8 cellular contexts compared by ENCODE assay signal in genomic region chr17:37608369-37609169, GRCh38. TPM values are rescaled to one million over a fixed set of nuclear protein-coding genes. Genes with fewer than 3 reads are reported as not detected.
DNase-seq lines count a peak whose midpoint lies in the region; ATAC-seq and TF ChIP-seq lines count a peak whose summit lies in the region.

No MANE protein-coding gene starts in this region.

- H3K4me3 ChIP-seq in fibroblast of pulmonary artery (replicated peaks; ENCODE audit: low read depth, low read length): peak overlapping the region; percentile 84

- H3K4me1 Mint-ChIP-seq in activated CD4-positive, alpha-beta memory T cell treated with anti-CD3 and anti-CD28 coated beads for 36 hours (ENCODE audit: low read depth): peaks cover 44% of the 10 kb centered on the region
- H3K4me1 Mint-ChIP-seq in natural killer cell: peaks cover 51% of the 10 kb centered on the region in 2 donors

- DNase-seq in SIG-M5 treated with dmso at 0.1 percent for 504 hours (lab: John Stamatoyannopoulos, UW; ENCODE audit: unreplicated experiment) (peak; percentile 63), SIG-M5 (lab: John Stamatoyannopoulos, UW) (no peak), NCI-H2029 treated with DMSO at 0.1 percent for 48 hours (lab: John Stamatoyannopoulos, UW) (peak; percentile 2), fibroblast of pulmonary artery (ENCODE audit: low read depth) (peak; percentile 41), natural killer cell (no peak)
- DNase-seq in activated CD4-positive, alpha-beta memory T cell treated with anti-CD3 and anti-CD28 coated beads for 36 hours: no peak

- peak overlapping the region; percentile 93 for H3K27ac Mint-ChIP-seq in activated CD4-positive, alpha-beta memory T cell treated with anti-CD3 and anti-CD28 coated beads for 36 hours
- peak overlapping the region; percentile 94 to 95 for H3K27ac Mint-ChIP-seq in natural killer cell

- POLR2A ChIA-PET in activated CD4-positive, alpha-beta memory T cell treated with anti-CD3 and anti-CD28 coated beads for 36 hours (lab: Charles Lee): interaction anchor here (0.6 to 2.6 kb wide), 8 partner anchors 9 to 744 kb away, joined by 3 to 8 read pairs (median 3); partner anchors contain the start of genes ACACA and TADA2A

- H3K27me3 Mint-ChIP-seq in activated CD4-positive, alpha-beta memory T cell treated with anti-CD3 and anti-CD28 coated beads for 36 hours: no peaks in the 10 kb centered on the region
- no peaks in the 10 kb centered on the region for H3K27me3 Mint-ChIP-seq in natural killer cell (ENCODE audit: low read depth in 2 of 2)

- H3K9me3 Mint-ChIP-seq in activated CD4-positive, alpha-beta memory T cell treated with anti-CD3 and anti-CD28 coated beads for 36 hours: no peaks in the 10 kb centered on the region
- H3K9me3 Mint-ChIP-seq in natural killer cell: no peaks in the 10 kb centered on the region

- TF ChIP-seq CTCF in fibroblast of pulmonary artery (IDR thresholded peaks at IDR 0.05; ENCODE audit: low read length, missing control alignments) (no peak), natural killer cell (IDR thresholded peaks at IDR 0.05) (no peak)

- ATAC-seq in HG02678 (IDR thresholded peaks at IDR 0.05; ENCODE audit: unreplicated experiment): peak; percentile 13
- peak in 2 of 3 donors; percentile 2 to 3 for ATAC-seq in natural killer cell
- ATAC-seq in GM18520 (IDR thresholded peaks at IDR 0.05; ENCODE audit: unreplicated experiment): no peak

- intact Hi-C loops in activated CD4-positive, alpha-beta memory T cell treated with anti-CD3 and anti-CD28 coated beads for 36 hours (cut with micrococcal nuclease): loop anchor here (1.0 to 2.0 kb wide), 2 partner anchors 34 to 118 kb away; partner anchors contain the start of gene DDX52
- intact Hi-C loops in natural killer cell (cut with micrococcal nuclease): loop anchor here (1.0 to 5.0 kb wide), 5 partner anchors 34 to 661 kb away; partner anchors contain the start of genes AATF, DDX52 and DUSP14

- peak overlapping the region; percentile 87 for H3K4me3 Mint-ChIP-seq in activated CD4-positive, alpha-beta memory T cell treated with anti-CD3 and anti-CD28 coated beads for 36 hours
- H3K4me3 Mint-ChIP-seq in natural killer cell: peak overlapping the region; percentile 89

- H3K36me3 Mint-ChIP-seq in activated CD4-positive, alpha-beta memory T cell treated with anti-CD3 and anti-CD28 coated beads for 36 hours: peaks cover 17% of the 10 kb centered on the region
- H3K36me3 Mint-ChIP-seq in natural killer cell: peaks cover 5% of the 10 kb centered on the region

- CTCF ChIA-PET in activated CD4-positive, alpha-beta memory T cell treated with anti-CD3 and anti-CD28 coated beads for 36 hours (lab: Charles Lee): interaction anchor here (1.0 to 3.2 kb wide), 7 partner anchors 10 to 235 kb away, joined by 3 to 13 read pairs (median 5); no protein-coding TSS in a partner anchor

RNA-seq across cellular contexts. Expression of gene SYNRG, which starts 0.6 kb away (rescaled TPM):
- 10 to 100 TPM; 44.4 to 45.2 TPM for total RNA-seq in activated CD4-positive, alpha-beta memory T cell treated with anti-CD3 and anti-CD28 coated beads for 36 hours
- total RNA-seq in natural killer cell: 100 to 1,000 TPM in 1 of 3 donors, 10 to 100 TPM in 2; 82.1 to 137 (median 88.2) TPM

RNA-seq across cellular contexts. Expression of gene DDX52, which starts 34.7 kb away (rescaled TPM):
- total RNA-seq in activated CD4-positive, alpha-beta memory T cell treated with anti-CD3 and anti-CD28 coated beads for 36 hours: 10 to 100 TPM; 24.9 to 26.2 TPM
- 10 to 100 TPM; 39.1 to 47.5 (median 41.9) TPM for total RNA-seq in natural killer cell

Comparison
In these comparisons a context has a peak if more than half of its experiments do, and no peak if none do; other contexts are left out.
1. DNase-seq: peak in SIG-M5 treated with dmso at 0.1 percent for 504 hours (single experiment), NCI-H2029 treated with DMSO at 0.1 percent for 48 hours (single experiment) and fibroblast of pulmonary artery (single experiment); none in SIG-M5 (single experiment), activated CD4-positive, alpha-beta memory T cell treated with anti-CD3 and anti-CD28 coated beads for 36 hours (single experiment) and natural killer cell (single experiment).